Comparison of ENCODE assay signal across 10 cellular contexts in the genomic region with DNA sequence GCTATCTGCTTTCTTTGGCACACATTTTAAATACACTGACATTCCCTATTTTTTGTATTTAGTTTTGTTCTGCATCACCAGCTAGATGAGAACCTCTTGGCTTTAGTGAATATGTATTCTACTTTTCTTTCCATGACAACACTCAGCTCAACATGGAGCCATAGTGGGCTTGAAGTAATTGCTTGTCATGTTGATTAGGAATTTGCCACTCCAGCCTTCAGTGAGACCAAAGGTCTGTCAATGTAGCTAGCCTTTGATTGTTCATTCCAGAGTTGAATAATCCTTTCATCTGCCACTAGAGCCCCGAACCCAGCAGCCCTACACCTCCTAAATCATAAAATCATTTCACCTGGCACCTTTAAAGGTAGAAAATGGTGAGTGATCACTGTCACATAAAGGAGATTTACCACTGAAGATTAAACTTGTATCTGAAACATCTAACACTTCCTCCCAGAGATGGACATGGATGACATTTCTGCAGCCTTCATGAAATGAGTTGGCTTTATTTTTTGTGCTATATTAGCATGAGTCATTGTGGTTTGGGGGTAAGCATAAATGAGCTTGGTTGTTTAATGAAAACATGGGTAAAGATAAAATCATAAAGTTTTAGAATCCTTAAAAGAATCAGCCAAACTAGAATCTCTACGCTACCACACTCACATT. TPM values are rescaled to one million over a fixed set of nuclear protein-coding genes. Genes with fewer than 3 reads are reported as not detected.
A peak's percentile ranks its signal among the peaks of the same experiment; 100 is the strongest.
DNase-seq lines count a peak whose midpoint lies in the region; ATAC-seq, FAIRE-seq and TF ChIP-seq lines count a peak whose summit lies in the region.
"Had no signal": no experiment of that assay in that cellular context is flagged by ENCODE, and none has a peak within 500 bp of the region (broad histone marks: within the 10 kb centered on the region; RNA-seq: fewer than 3 reads in every experiment).

No MANE protein-coding gene starts in this region.

- no peak overlapping the region; the same call in 1 of the 2 replicates for H2BK20ac ChIP-seq in H1 (ENCODE audit: low read length)

- H3K27me3 ChIP-seq in SK-N-SH (ENCODE audit: insufficient read depth), result no peaks in the 10 kb centered on the region
- H3K27me3 ChIP-seq in H1 (replicated peaks in 1 of 4; ENCODE audit: control insufficient read depth in 3 of 4, extremely low read depth in 1 of 4, insufficient read depth in 3 of 4, low read length in 3 of 4), result no peaks in the 10 kb centered on the region
- H3K27me3 ChIP-seq: vagina had no signal

- H2AFZ ChIP-seq in SK-N-SH (ENCODE audit: low read depth), result no peak overlapping the region
- H2AFZ ChIP-seq in H1 (ENCODE audit: low read length), result no peak overlapping the region

- H3K4me3 Mint-ChIP-seq in activated CD8-positive, alpha-beta T cell treated with anti-CD3 and anti-CD28 coated beads for 36 hours, result no peak overlapping the region
- H3K4me3 Mint-ChIP-seq in activated CD8-positive, alpha-beta T cell treated with anti-CD3 and anti-CD28 coated beads, Interleukin-2, amount 10 ng/mL, durations not matched to agents 7 days and 5 days, result no peak overlapping the region
- H3K4me3 Mint-ChIP-seq in stimulated activated effector memory CD8-positive, alpha-beta T cell treated with anti-CD3 and anti-CD28 coated beads, Interleukin-12 subunit alpha, Interleukin-12 subunit beta, amount 100 ng/mL, for 72 hours, result peak overlapping the region; percentile 12

- no peaks in the 10 kb centered on the region for H3K9me2 ChIP-seq in SK-N-SH

- H3F3A ChIP-seq in SK-N-SH (replicated peaks; ENCODE audit: insufficient read depth), result peaks cover 28% of the 10 kb centered on the region

- FAIRE-seq in H1 (lab: Jason Lieb, UNC), result peak; percentile 84

- no peak overlapping the region for H2BK15ac ChIP-seq in H1 (ENCODE audit: low read length)

- H3K4ac ChIP-seq in H1 (replicated peaks; ENCODE audit: insufficient read length, low read depth, low read length), result no peak overlapping the region

- no peak overlapping the region for H3K14ac ChIP-seq in H1 (ENCODE audit: insufficient read length)

- H4K20me1 ChIP-seq in SK-N-SH (ENCODE audit: insufficient read depth) (peaks cover 91% of the 10 kb centered on the region), H1 (replicated peaks in 1 of 2; ENCODE audit: control insufficient read depth in 1 of 2, insufficient read depth in 2 of 2, low read length in 2 of 2) (peaks cover 2 to 5% of the 10 kb centered on the region in 2 experiments)

- no peak for TF ChIP-seq RAD21 in SK-N-SH (IDR thresholded peaks at IDR 0.05; ENCODE audit: low read length)
- no peak for TF ChIP-seq RAD21 in H1 (IDR thresholded peaks at IDR 0.05 in 1 of 2, conservative IDR thresholded peaks at IDR 0.05 in 1 of 2; ENCODE audit: low read depth in 2 of 2, low read length in 2 of 2)

- H3K36me3 ChIP-seq in SK-N-SH (replicated peaks in 1 of 2; ENCODE audit: control insufficient read depth in 1 of 2, insufficient read depth in 2 of 2, low read length in 1 of 2) (peaks cover 88 to 91% of the 10 kb centered on the region in 2 experiments), H1 (ENCODE audit: control insufficient read depth in 2 of 4, insufficient read depth in 4 of 4, low read length in 3 of 4) (peaks cover 25 to 90% (median 46%) of the 10 kb centered on the region in 4 experiments)

- peaks cover 3% of the 10 kb centered on the region; the same call in 1 of the 2 replicates for H3K79me1 ChIP-seq in H1 (ENCODE audit: low read depth, low read length)

- peaks cover 37% of the 10 kb centered on the region for H3K4me1 Mint-ChIP-seq in activated CD8-positive, alpha-beta T cell treated with anti-CD3 and anti-CD28 coated beads for 36 hours (ENCODE audit: low read depth)
- peaks cover 40% of the 10 kb centered on the region for H3K4me1 Mint-ChIP-seq in activated CD8-positive, alpha-beta T cell treated with anti-CD3 and anti-CD28 coated beads, Interleukin-2, amount 10 ng/mL, durations not matched to agents 7 days and 5 days (ENCODE audit: low read depth)
- H3K4me1 Mint-ChIP-seq in stimulated activated effector memory CD8-positive, alpha-beta T cell treated with anti-CD3 and anti-CD28 coated beads, Interleukin-12 subunit alpha, Interleukin-12 subunit beta, amount 100 ng/mL, for 72 hours, result peaks cover 53% of the 10 kb centered on the region

- H2AK5ac ChIP-seq in H1 (ENCODE audit: low read depth, low read length), result no peak overlapping the region

- H4K5ac ChIP-seq in H1 (ENCODE audit: insufficient read length, low read depth, low read length), result no peak overlapping the region

- no peak for DNase-seq in activated CD8-positive, alpha-beta T cell treated with anti-CD3 and anti-CD28 coated beads for 36 hours
- no peak for DNase-seq in activated CD8-positive, alpha-beta T cell treated with anti-CD3 and anti-CD28 coated beads, Interleukin-2, amount 10 ng/mL, durations not matched to agents 7 days and 5 days
- DNase-seq in SK-N-SH (no peak), H1 (ENCODE audit: low read depth in 1 of 2, low spot score in 2 of 2) (no peak)
- DNase-seq in stimulated activated effector memory CD8-positive, alpha-beta T cell treated with anti-CD3 and anti-CD28 coated beads, Interleukin-12 subunit alpha, Interleukin-12 subunit beta, amount 100 ng/mL, for 72 hours (ENCODE audit: low spot score in 2 of 2), result no peak
- no peak for DNase-seq in stimulated activated CD4-positive, alpha-beta T cell treated with anti-CD3 and anti-CD28 coated beads, Interleukin-1b, Interleukin-23, amount 100 ng/mL, for 48 hours
- DNase-seq: NCI-H1436 treated with DMSO at 0.1 percent for 48 hours had no signal

- no peak overlapping the region for H3K56ac ChIP-seq in H1 (replicated peaks; ENCODE audit: insufficient read length, low read depth, low read length)

- H3K27ac Mint-ChIP-seq in activated CD8-positive, alpha-beta T cell treated with anti-CD3 and anti-CD28 coated beads for 36 hours, result peak overlapping the region; percentile 60
- no peak overlapping the region for H3K27ac Mint-ChIP-seq in activated CD8-positive, alpha-beta T cell treated with anti-CD3 and anti-CD28 coated beads, Interleukin-2, amount 10 ng/mL, durations not matched to agents 7 days and 5 days
- H3K27ac Mint-ChIP-seq in stimulated activated effector memory CD8-positive, alpha-beta T cell treated with anti-CD3 and anti-CD28 coated beads, Interleukin-12 subunit alpha, Interleukin-12 subunit beta, amount 100 ng/mL, for 72 hours, result peak overlapping the region; percentile 50

- peaks cover 0 to 20% of the 10 kb centered on the region in 2 experiments; a peak in 2 of 4 replicates for H3K4me1 ChIP-seq in SK-N-SH (ENCODE audit: control insufficient read depth in 1 of 2, insufficient read depth in 2 of 2, low read depth in 1 of 2, low read length in 1 of 2)
- H3K4me1 ChIP-seq in H1 (replicated peaks in 1 of 4; ENCODE audit: control insufficient read depth in 3 of 4, insufficient read depth in 4 of 4, low read length in 3 of 4), result peaks cover 8 to 16% (median 13%) of the 10 kb centered on the region in 4 experiments
- H3K4me1 ChIP-seq: vagina had no signal

- no peak overlapping the region for H3K9ac ChIP-seq in SK-N-SH
- H3K9ac ChIP-seq in H1 (replicated peaks in 1 of 4; ENCODE audit: extremely low read depth in 1 of 4, low read depth in 3 of 4, low read length in 3 of 4), result 0 out of 7 replicates have a peak overlapping the region, but pooled peaks of 1 of the 4 experiments have one; percentile 11

- CTCF ChIA-PET in activated CD8-positive, alpha-beta T cell treated with anti-CD3 and anti-CD28 coated beads for 36 hours (lab: Charles Lee), result interaction anchor here (0.7 to 1.3 kb wide), 6 partner anchors 9 to 121 kb away, joined by 3 read pairs; no protein-coding TSS in a partner anchor
- CTCF ChIA-PET in activated CD8-positive, alpha-beta T cell treated with anti-CD3 and anti-CD28 coated beads, Interleukin-2, amount 10 ng/mL, durations not matched to agents 7 days and 5 days (lab: Charles Lee), result interaction anchor here (0.9 to 1.8 kb wide), 4 partner anchors 20 to 121 kb away, joined by 3 to 7 read pairs (median 4); no protein-coding TSS in a partner anchor
- CTCF ChIA-PET in SK-N-SH (lab: Yijun Ruan, JAX) (interaction anchor here (0.7 to 1.6 kb wide), 5 partner anchors 14 to 447 kb away, joined by 3 to 4 read pairs (median 3); no protein-coding TSS in a partner anchor), H1 (lab: Charles Lee; ENCODE audit: partially characterized antibody) (interaction anchor here (0.7 to 1.6 kb wide), 6 partner anchors 10 to 78 kb away, joined by 3 to 4 read pairs (median 3); no protein-coding TSS in a partner anchor)

- peaks cover 33% of the 10 kb centered on the region for H3K79me2 ChIP-seq in SK-N-SH (ENCODE audit: insufficient read depth)
- no peaks in the 10 kb centered on the region; a peak in 1 of 4 replicates for H3K79me2 ChIP-seq in H1 (ENCODE audit: control insufficient read depth in 1 of 2, insufficient read depth in 2 of 2, low read length in 2 of 2)

- 94% methylated on average over 2 of the region's 2 CpGs for WGBS in SK-N-SH (ENCODE audit: low lambda C conversion rate)
- WGBS in H1 (ENCODE audit: extremely low coverage in 1 of 2, insufficient coverage in 1 of 2, insufficient read length in 1 of 2, insufficient replicate concordance in 2 of 2, low coverage in 1 of 2, low lambda C conversion rate in 2 of 2, missing lambda C conversion rate in 1 of 2), 2 experiments, result 72% methylated on average over 2 of the region's 2 CpGs; no CpG with 5 or more reads in 1 of the 2 experiments

- no peak overlapping the region for H4K91ac ChIP-seq in H1 (replicated peaks; ENCODE audit: insufficient read length, low read length)

- H2BK12ac ChIP-seq in H1 (ENCODE audit: low read depth, low read length), result no peak overlapping the region

- peaks cover 63% of the 10 kb centered on the region for H3K36me3 Mint-ChIP-seq in activated CD8-positive, alpha-beta T cell treated with anti-CD3 and anti-CD28 coated beads for 36 hours (ENCODE audit: low read depth)
- H3K36me3 Mint-ChIP-seq in activated CD8-positive, alpha-beta T cell treated with anti-CD3 and anti-CD28 coated beads, Interleukin-2, amount 10 ng/mL, durations not matched to agents 7 days and 5 days (ENCODE audit: low read depth), result peaks cover 77% of the 10 kb centered on the region
- peaks cover 100% of the 10 kb centered on the region for H3K36me3 Mint-ChIP-seq in stimulated activated effector memory CD8-positive, alpha-beta T cell treated with anti-CD3 and anti-CD28 coated beads, Interleukin-12 subunit alpha, Interleukin-12 subunit beta, amount 100 ng/mL, for 72 hours

- H3K23ac ChIP-seq in H1 (ENCODE audit: insufficient read length), result no peak overlapping the region

- no peaks in the 10 kb centered on the region for H3K23me2 ChIP-seq in H1 (ENCODE audit: low read depth, low read length)

- H3K9me3 Mint-ChIP-seq in activated CD8-positive, alpha-beta T cell treated with anti-CD3 and anti-CD28 coated beads for 36 hours, result no peaks in the 10 kb centered on the region
- H3K9me3 Mint-ChIP-seq in activated CD8-positive, alpha-beta T cell treated with anti-CD3 and anti-CD28 coated beads, Interleukin-2, amount 10 ng/mL, durations not matched to agents 7 days and 5 days (ENCODE audit: insufficient read depth), result no peaks in the 10 kb centered on the region
- no peaks in the 10 kb centered on the region for H3K9me3 Mint-ChIP-seq in stimulated activated effector memory CD8-positive, alpha-beta T cell treated with anti-CD3 and anti-CD28 coated beads, Interleukin-12 subunit alpha, Interleukin-12 subunit beta, amount 100 ng/mL, for 72 hours

- H3K18ac ChIP-seq in H1 (ENCODE audit: extremely low read depth, low read length), result peak overlapping the region; percentile 52; the same call in 1 of the 2 replicates

- H3K27me3 Mint-ChIP-seq in activated CD8-positive, alpha-beta T cell treated with anti-CD3 and anti-CD28 coated beads for 36 hours, result no peaks in the 10 kb centered on the region
- H3K27me3 Mint-ChIP-seq in activated CD8-positive, alpha-beta T cell treated with anti-CD3 and anti-CD28 coated beads, Interleukin-2, amount 10 ng/mL, durations not matched to agents 7 days and 5 days (ENCODE audit: low read depth), result no peaks in the 10 kb centered on the region

- H3K27ac ChIP-seq in SK-N-SH (ENCODE audit: low read depth in 2 of 2, low read length in 1 of 2), result peak overlapping the region in 1 of 2 experiments; percentile 37; a peak in 1 of 4 replicates
- no peak overlapping the region for H3K27ac ChIP-seq in H1 (ENCODE audit: low read depth, low read length)
- H3K27ac ChIP-seq: vagina had no signal

- TF ChIP-seq CTCF in activated CD8-positive, alpha-beta T cell treated with anti-CD3 and anti-CD28 coated beads for 36 hours (IDR thresholded peaks at IDR 0.05), result no peak
- TF ChIP-seq CTCF in SK-N-SH (IDR thresholded peaks at IDR 0.05) (no peak), H1 (IDR thresholded peaks at IDR 0.05; ENCODE audit: control extremely low read depth in 1 of 3, insufficient read depth in 1 of 3, low read depth in 1 of 3, low read length in 3 of 3) (no peak)

- no peak overlapping the region for H2BK120ac ChIP-seq in H1 (replicated peaks; ENCODE audit: low read depth, low read length)

- 0 out of 2 replicates have a peak overlapping the region, but pooled peaks have one; percentile 50 for H2BK5ac ChIP-seq in H1 (ENCODE audit: low read depth, low read length)

- H3K4me2 ChIP-seq in SK-N-SH (no peak overlapping the region), H1 (ENCODE audit: insufficient read depth in 1 of 2, low read depth in 2 of 2, low read length in 2 of 2) (peak overlapping the region; percentile 44 to 71)

- H3K4me3 ChIP-seq in SK-N-SH (ENCODE audit: low read depth in 2 of 2, low read length in 1 of 2) (no peak overlapping the region), H1 (ENCODE audit: extremely low read depth in 1 of 4, insufficient read depth in 2 of 4, low read depth in 3 of 4, low read length in 4 of 4) (peak overlapping the region in 1 of 4 experiments; percentile 27; a peak in 1 of 8 replicates)
- H3K4me3 ChIP-seq: vagina had no signal

- ATAC-seq in activated CD8-positive, alpha-beta T cell treated with anti-CD3 and anti-CD28 coated beads for 36 hours, result peak; percentile 32
- ATAC-seq in activated CD8-positive, alpha-beta T cell treated with anti-CD3 and anti-CD28 coated beads, Interleukin-2, amount 10 ng/mL, durations not matched to agents 7 days and 5 days, result no peak
- ATAC-seq in stimulated activated effector memory CD8-positive, alpha-beta T cell treated with anti-CD3 and anti-CD28 coated beads, Interleukin-12 subunit alpha, Interleukin-12 subunit beta, amount 100 ng/mL, for 72 hours, result peak; percentile 78
- ATAC-seq in HG03354 (IDR thresholded peaks at IDR 0.05; ENCODE audit: poor library complexity, severe bottlenecking, unreplicated experiment) (no peak), HG02588 (IDR thresholded peaks at IDR 0.05; ENCODE audit: unreplicated experiment) (no peak)

- POLR2A ChIA-PET in activated CD8-positive, alpha-beta T cell treated with anti-CD3 and anti-CD28 coated beads for 36 hours (lab: Charles Lee), result interaction anchor here (1.1 to 2.0 kb wide), 4 partner anchors 12 to 128 kb away, joined by 3 to 6 read pairs (median 4); no protein-coding TSS in a partner anchor
- POLR2A ChIA-PET in activated CD8-positive, alpha-beta T cell treated with anti-CD3 and anti-CD28 coated beads, Interleukin-2, amount 10 ng/mL, durations not matched to agents 7 days and 5 days (lab: Charles Lee), result interaction anchor here (1.7 kb wide), 1 partner anchor 52 kb away, joined by 7 read pairs; a partner anchor contains a TSS
- POLR2A ChIA-PET in SK-N-SH (lab: Yijun Ruan, JAX), result no interaction called here
- POLR2A ChIA-PET in H1 (lab: Charles Lee; ENCODE audit: partially characterized antibody), result interaction anchor here (1.0 to 1.8 kb wide), 5 partner anchors 10 to 52 kb away, joined by 3 to 6 read pairs (median 4); no protein-coding TSS in a partner anchor

- H3K9me3 ChIP-seq in SK-N-SH, result no peaks in the 10 kb centered on the region
- no peaks in the 10 kb centered on the region for H3K9me3 ChIP-seq in H1 (ENCODE audit: insufficient read depth in 2 of 2, low read depth in 1 of 2, low read length in 1 of 2)
- H3K9me3 ChIP-seq: vagina had no signal

- no peak for TF ChIP-seq EP300 in SK-N-SH (IDR thresholded peaks at IDR 0.05; ENCODE audit: borderline replicate concordance in 1 of 2, low read depth in 1 of 2, low read length in 1 of 2)
- TF ChIP-seq EP300 in H1 (IDR thresholded peaks at IDR 0.05; ENCODE audit: borderline replicate concordance in 1 of 2, low read depth in 2 of 2, low read length in 2 of 2), result no peak; a peak in 1 of 3 replicates

- TF ChIP-seq POLR2A in H1 (IDR thresholded peaks at IDR 0.05; ENCODE audit: control extremely low read depth in 1 of 2, low read depth in 2 of 2, low read length in 2 of 2), result no peak

- no peak overlapping the region for H4K8ac ChIP-seq in H1 (ENCODE audit: extremely low read depth, insufficient read depth, low read length)

- intact Hi-C loops in activated CD8-positive, alpha-beta T cell treated with anti-CD3 and anti-CD28 coated beads for 36 hours (cut with micrococcal nuclease), result loop anchor here (5.0 to 10.0 kb wide), 2 partner anchors 53 to 120 kb away; a partner anchor contains a TSS

RNA-seq across cellular contexts. Expression of a gene that starts 29.2 kb away (rescaled TPM):
- total RNA-seq in activated CD8-positive, alpha-beta T cell treated with anti-CD3 and anti-CD28 coated beads for 36 hours, result 1 to 10 TPM; 7.2 to 8.1 TPM
- total RNA-seq in activated CD8-positive, alpha-beta T cell treated with anti-CD3 and anti-CD28 coated beads, Interleukin-2, amount 10 ng/mL, durations not matched to agents 7 days and 5 days, result 1 to 10 TPM; 6.3 to 8.3 TPM
- polyA plus RNA-seq in SK-N-SH (2012; rRNA removed) (9.7 and 10.9 TPM in 2 replicates), H1 (2011; rRNA removed) (16.4 and 23.6 TPM in 2 replicates)
- polyA plus RNA-seq in SK-N-SH (2012; cell fraction: cytosol; rRNA removed), result 6.3 and 7.8 TPM in 2 replicates
- 13.0 and 15.5 TPM in 2 replicates for polyA plus RNA-seq in SK-N-SH (2012; cell fraction: nucleus; rRNA removed)
- 19.4 and 23.1 TPM in 2 replicates for total RNA-seq in H1 (2021; fragmentation: NEBNext Ultra II Directional; extraction: Animal tissue kit (Norgen Biotek cat#: 25700))
- 15.3 TPM for polyA plus RNA-seq in H1 (2011; cell fraction: cytosol; rRNA removed)
- polyA plus RNA-seq in H1 (2011; cell fraction: nucleus; rRNA removed), result 18.4 TPM
- 11.4 to 15.5 TPM (median 12.9 TPM) in 4 replicates for polyA plus RNA-seq in H1 (2012, experiment 1 of 2)
- 5.9 TPM for polyA plus RNA-seq in H1 (2012, experiment 2 of 2)
- 23.5 TPM for polyA plus RNA-seq in H1 (2013, experiment 1 of 2)
- polyA plus RNA-seq in H1 (2013, experiment 2 of 2), result 20.7 TPM
- 18.4 and 20.4 TPM in 2 replicates for polyA minus RNA-seq in H1 (2011; rRNA and poly(A)+ RNA removed)
- polyA minus RNA-seq in H1 (2011; cell fraction: cytosol; rRNA and poly(A)+ RNA removed), result 17.0 TPM
- polyA minus RNA-seq in H1 (2011; cell fraction: nucleus; rRNA and poly(A)+ RNA removed), result 15.2 TPM

RNA-seq across cellular contexts. Expression of a gene that starts 52.8 kb away (rescaled TPM):
- 10 to 100 TPM; 98.6 to 99.3 TPM for total RNA-seq in activated CD8-positive, alpha-beta T cell treated with anti-CD3 and anti-CD28 coated beads for 36 hours
- total RNA-seq in activated CD8-positive, alpha-beta T cell treated with anti-CD3 and anti-CD28 coated beads, Interleukin-2, amount 10 ng/mL, durations not matched to agents 7 days and 5 days, result 100 to 1,000 TPM; 133 to 139 TPM
- polyA plus RNA-seq in SK-N-SH (2012; rRNA removed) (79.0 and 87.7 TPM in 2 replicates), H1 (2011; rRNA removed) (117 and 149 TPM in 2 replicates)
- 85.1 and 96.5 TPM in 2 replicates for polyA plus RNA-seq in SK-N-SH (2012; cell fraction: cytosol; rRNA removed)
- polyA plus RNA-seq in SK-N-SH (2012; cell fraction: nucleus; rRNA removed), result 44.3 and 50.3 TPM in 2 replicates
- total RNA-seq in H1 (2021; fragmentation: NEBNext Ultra II Directional; extraction: Animal tissue kit (Norgen Biotek cat#: 25700)), result 190 and 195 TPM in 2 replicates
- 139 TPM for polyA plus RNA-seq in H1 (2011; cell fraction: cytosol; rRNA removed)
- polyA plus RNA-seq in H1 (2011; cell fraction: nucleus; rRNA removed), result 319 TPM
- polyA plus RNA-seq in H1 (2012, experiment 1 of 2), result 115 to 194 TPM (median 141 TPM) in 4 replicates
- polyA plus RNA-seq in H1 (2012, experiment 2 of 2), result 12.0 TPM
- 117 TPM for polyA plus RNA-seq in H1 (2013, experiment 1 of 2)
- 112 TPM for polyA plus RNA-seq in H1 (2013, experiment 2 of 2)
- 310 and 385 TPM in 2 replicates for polyA minus RNA-seq in H1 (2011; rRNA and poly(A)+ RNA removed)
- 124 TPM for polyA minus RNA-seq in H1 (2011; cell fraction: cytosol; rRNA and poly(A)+ RNA removed)
- polyA minus RNA-seq in H1 (2011; cell fraction: nucleus; rRNA and poly(A)+ RNA removed), result 383 TPM

Comparison
In these comparisons a context has a peak if more than half of its experiments do, and no peak if none do; other contexts are left out.
1. ATAC-seq: peak in activated CD8-positive, alpha-beta T cell treated with anti-CD3 and anti-CD28 coated beads for 36 hours (single experiment) and stimulated activated effector memory CD8-positive, alpha-beta T cell treated with anti-CD3 and anti-CD28 coated beads, Interleukin-12 subunit alpha, Interleukin-12 subunit beta, amount 100 ng/mL, for 72 hours (single experiment); none in activated CD8-positive, alpha-beta T cell treated with anti-CD3 and anti-CD28 coated beads, Interleukin-2, amount 10 ng/mL, durations not matched to agents 7 days and 5 days (single experiment), HG03354 (single experiment) and HG02588 (single experiment).